In the genomic region with DNA sequence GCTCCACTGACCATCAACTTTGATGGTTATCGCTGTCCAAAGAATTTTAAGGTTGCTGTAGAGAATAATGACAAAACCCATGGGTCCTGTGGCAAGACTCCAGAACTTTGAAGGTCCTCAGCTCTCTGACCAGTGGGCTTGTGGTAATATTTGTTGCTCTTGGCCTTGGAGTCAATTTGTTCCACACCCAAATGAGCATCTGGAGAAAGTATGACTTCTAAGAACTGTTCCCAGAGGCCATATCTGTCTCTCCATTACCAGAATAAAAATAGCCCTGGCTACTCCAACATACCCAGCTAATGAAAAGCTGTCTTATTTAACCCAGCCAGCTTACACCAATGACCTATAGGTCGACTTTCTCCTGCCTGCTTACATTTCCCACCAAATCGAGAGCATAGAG, we compare ENCODE assay signal across 17 cellular contexts.
"Had no signal": no experiment of that assay in that cellular context is flagged by ENCODE, and none has a peak within 500 bp of the region (broad histone marks: within the 10 kb centered on the region; RNA-seq: fewer than 3 reads in every experiment).

No MANE protein-coding gene starts in this region.

- H3K4me1 Mint-ChIP-seq: activated B cell treated with CpG ODN at 0.5 μM for 24 hours; activated CD4-positive, alpha-beta T cell treated with anti-CD3 and anti-CD28 coated beads, Interleukin-2, amount 10 ng/mL, durations not matched to agents 7 days and 5 days; memory B cell; neural crest cell had no signal

- H3K27ac Mint-ChIP-seq: activated B cell treated with CpG ODN at 0.5 μM for 24 hours; activated CD4-positive, alpha-beta T cell treated with anti-CD3 and anti-CD28 coated beads, Interleukin-2, amount 10 ng/mL, durations not matched to agents 7 days and 5 days; activated naive CD4-positive, alpha-beta T cell treated with anti-CD3 and anti-CD28 coated beads for 36 hours; endodermal cell; memory B cell had no signal

- H3K27me3 ChIP-seq: body of pancreas, stomach, tibial artery, vagina had no signal

- ATAC-seq: body of pancreas, SK-N-SH treated with all-trans-retinoic acid at 6 μM for 48 hours had no signal

- H3K4me3 ChIP-seq: body of pancreas, stomach, tibial artery, vagina had no signal

- DNase-seq: activated B cell treated with CpG ODN at 0.5 μM for 24 hours; activated CD4-positive, alpha-beta T cell treated with anti-CD3 and anti-CD28 coated beads, Interleukin-2, amount 10 ng/mL, durations not matched to agents 7 days and 5 days; activated CD8-positive, alpha-beta memory T cell treated with anti-CD3 and anti-CD28 coated beads for 24 hours; activated naive CD4-positive, alpha-beta T cell treated with anti-CD3 and anti-CD28 coated beads for 36 hours; cerebellar nuclear complex; dermis blood vessel endothelial cell; endodermal cell; left cardiac atrium; stimulated activated CD4-positive, alpha-beta T cell treated with anti-CD3 and anti-CD28 coated beads, Interleukin-15, amount 100 ng/mL, for 24 hours; stimulated activated CD4-positive, alpha-beta T cell treated with anti-CD3 and anti-CD28 coated beads, Interleukin-4, amount 100 ng/mL, for 4 hours; stomach; tibial artery had no signal

- H3K9me3 Mint-ChIP-seq: activated B cell treated with CpG ODN at 0.5 μM for 24 hours; activated CD4-positive, alpha-beta T cell treated with anti-CD3 and anti-CD28 coated beads, Interleukin-2, amount 10 ng/mL, durations not matched to agents 7 days and 5 days; endodermal cell; neural crest cell had no signal

- H3K36me3 Mint-ChIP-seq: memory B cell had no signal

- H3K27me3 Mint-ChIP-seq: activated B cell treated with CpG ODN at 0.5 μM for 24 hours; activated CD4-positive, alpha-beta T cell treated with anti-CD3 and anti-CD28 coated beads, Interleukin-2, amount 10 ng/mL, durations not matched to agents 7 days and 5 days; memory B cell had no signal

- H3K27ac ChIP-seq: body of pancreas, stomach, tibial artery, vagina had no signal

- H3K4me3 Mint-ChIP-seq: activated B cell treated with CpG ODN at 0.5 μM for 24 hours; activated CD4-positive, alpha-beta T cell treated with anti-CD3 and anti-CD28 coated beads, Interleukin-2, amount 10 ng/mL, durations not matched to agents 7 days and 5 days; activated naive CD4-positive, alpha-beta T cell treated with anti-CD3 and anti-CD28 coated beads for 36 hours; endodermal cell; memory B cell; neural crest cell had no signal
